14 cellular contexts compared by ENCODE assay signal in the genomic region with DNA sequence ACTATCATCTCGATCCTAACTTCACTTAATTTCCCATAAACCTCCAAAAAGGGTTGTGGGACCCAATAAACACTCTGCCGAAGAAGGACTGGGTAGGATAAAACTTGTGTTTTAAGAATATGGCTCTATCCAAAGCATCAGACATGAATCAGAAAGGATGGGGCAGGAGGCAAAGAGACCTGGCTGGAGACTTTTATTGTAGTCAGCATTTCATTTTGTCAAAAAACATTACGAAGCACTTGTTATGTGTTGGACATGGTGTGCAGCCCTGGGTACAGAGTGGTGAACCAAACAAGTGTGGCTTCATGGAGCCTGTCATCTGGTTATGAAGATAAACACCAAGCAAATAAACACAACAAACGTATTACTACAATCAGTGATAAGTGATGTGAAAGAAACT. TPM values are rescaled to one million over a fixed set of nuclear protein-coding genes. Genes with fewer than 3 reads are reported as not detected.
DNase-seq lines count a peak whose midpoint lies in the region; ATAC-seq and TF ChIP-seq lines count a peak whose summit lies in the region.
"Had no signal": no experiment of that assay in that cellular context is flagged by ENCODE, and none has a peak within 500 bp of the region (broad histone marks: within the 10 kb centered on the region; RNA-seq: fewer than 3 reads in every experiment).

No MANE protein-coding gene starts in this region.

- no peaks in the 10 kb centered on the region for H3K27me3 Mint-ChIP-seq in activated naive CD4-positive, alpha-beta T cell treated with anti-CD3 and anti-CD28 coated beads for 36 hours (ENCODE audit: low read depth)
- H3K27me3 Mint-ChIP-seq in T-helper 17 cell: no peaks in the 10 kb centered on the region
- H3K27me3 Mint-ChIP-seq in stimulated activated naive B cell treated with anti-CD40 and anti-IgM and Interleukin-4, amounts not matched to agents 10 μg/mL and 1 μg/mL and 100 μg/mL, for 72 hours: no peaks in the 10 kb centered on the region

- peak overlapping the region; percentile 4 for H3K27ac Mint-ChIP-seq in activated naive CD4-positive, alpha-beta T cell treated with anti-CD3 and anti-CD28 coated beads for 36 hours
- H3K27ac Mint-ChIP-seq in T-helper 17 cell: peak overlapping the region; percentile 95
- H3K27ac Mint-ChIP-seq in stimulated activated naive B cell treated with anti-CD40 and anti-IgM and Interleukin-4, amounts not matched to agents 10 μg/mL and 1 μg/mL and 100 μg/mL, for 72 hours: peak overlapping the region; percentile 94
- H3K27ac Mint-ChIP-seq: HFFc6 had no signal

- WGBS in esophagus squamous epithelium, 2 donors: 55 to 78% methylated on average over 4 of the region's 4 CpGs
- 61% methylated on average over 4 of the region's 4 CpGs for WGBS in right lobe of liver (ENCODE audit: insufficient coverage, low coverage, low lambda C conversion rate, missing lambda C conversion rate)

- H3K9me3 ChIP-seq in T-helper 17 cell (ENCODE audit: control insufficient read depth, low read length, poor library complexity, severe bottlenecking): no peaks in the 10 kb centered on the region
- no peaks in the 10 kb centered on the region for H3K9me3 ChIP-seq in esophagus squamous epithelium
- H3K9me3 ChIP-seq in right lobe of liver: no peaks in the 10 kb centered on the region

- no peak overlapping the region for H3K4me3 Mint-ChIP-seq in activated naive CD4-positive, alpha-beta T cell treated with anti-CD3 and anti-CD28 coated beads for 36 hours
- peak overlapping the region; percentile 46 for H3K4me3 Mint-ChIP-seq in T-helper 17 cell
- peak overlapping the region; percentile 7 to 37 for H3K4me3 Mint-ChIP-seq in stimulated activated naive B cell treated with anti-CD40 and anti-IgM and Interleukin-4, amounts not matched to agents 10 μg/mL and 1 μg/mL and 100 μg/mL, for 72 hours
- H3K4me3 Mint-ChIP-seq: HFFc6 had no signal

- H3K4me1 Mint-ChIP-seq in activated naive CD4-positive, alpha-beta T cell treated with anti-CD3 and anti-CD28 coated beads for 36 hours (ENCODE audit: low read depth): peaks cover 68% of the 10 kb centered on the region
- H3K4me1 Mint-ChIP-seq in T-helper 17 cell: peaks cover 84% of the 10 kb centered on the region
- H3K4me1 Mint-ChIP-seq in stimulated activated naive B cell treated with anti-CD40 and anti-IgM and Interleukin-4, amounts not matched to agents 10 μg/mL and 1 μg/mL and 100 μg/mL, for 72 hours: peaks cover 76 to 95% of the 10 kb centered on the region in 2 donors

- intact Hi-C loops in activated naive CD4-positive, alpha-beta T cell treated with anti-CD3 and anti-CD28 coated beads for 36 hours (cut with micrococcal nuclease): loop anchor here (5.0 kb wide), 1 partner anchor 214 kb away; no protein-coding TSS in a partner anchor
- intact Hi-C loops in esophagus squamous epithelium (cut with DNase I): no loop called here
- intact Hi-C loops in right lobe of liver (cut with DNase I): no loop called here

- H3K36me3 ChIP-seq in esophagus squamous epithelium: peaks cover 0 to 8% (median 0%) of the 10 kb centered on the region in 3 donors
- peaks cover 0 to 3% (median 0%) of the 10 kb centered on the region in 4 donors for H3K36me3 ChIP-seq in right lobe of liver

- TF ChIP-seq POLR2A in esophagus squamous epithelium (IDR thresholded peaks at IDR 0.05) (no peak), right lobe of liver (IDR thresholded peaks at IDR 0.05) (no peak)

- H3K36me3 Mint-ChIP-seq in activated naive CD4-positive, alpha-beta T cell treated with anti-CD3 and anti-CD28 coated beads for 36 hours (ENCODE audit: low read depth): peaks cover 4% of the 10 kb centered on the region
- peaks cover 4% of the 10 kb centered on the region for H3K36me3 Mint-ChIP-seq in T-helper 17 cell (ENCODE audit: low read depth)
- H3K36me3 Mint-ChIP-seq in stimulated activated naive B cell treated with anti-CD40 and anti-IgM and Interleukin-4, amounts not matched to agents 10 μg/mL and 1 μg/mL and 100 μg/mL, for 72 hours: peaks cover 40 to 51% of the 10 kb centered on the region in 2 donors

- no peak for TF ChIP-seq CTCF in esophagus squamous epithelium (IDR thresholded peaks at IDR 0.05)
- TF ChIP-seq CTCF in right lobe of liver (IDR thresholded peaks at IDR 0.05): no peak

- no peak for ATAC-seq in T-helper 17 cell
- ATAC-seq in stimulated activated naive B cell treated with anti-CD40 and anti-IgM and Interleukin-4, amounts not matched to agents 10 μg/mL and 1 μg/mL and 100 μg/mL, for 72 hours (replicated peaks): no peak
- ATAC-seq in right lobe of liver: no peak

- H3K4me3 ChIP-seq in esophagus squamous epithelium (no peak overlapping the region), right lobe of liver (no peak overlapping the region)

- no peak for DNase-seq in activated naive CD4-positive, alpha-beta T cell treated with anti-CD3 and anti-CD28 coated beads for 36 hours
- DNase-seq in activated naive CD4-positive, alpha-beta T cell treated with Interleukin-2 at 50 U/mL for 16 hours: no peak
- DNase-seq in T-helper 17 cell (no peak), esophagus squamous epithelium (lab: John Stamatoyannopoulos, UW) (no peak), right lobe of liver (no peak), dedifferentiated amniotic fluid mesenchymal stem cell (ENCODE audit: extremely low spot score) (no peak), NCI-H2107 (lab: John Stamatoyannopoulos, UW) (no peak)
- DNase-seq in stimulated activated naive B cell treated with anti-CD40 and anti-IgM and Interleukin-4, amounts not matched to agents 10 μg/mL and 1 μg/mL and 100 μg/mL, for 72 hours: no peak
- DNase-seq: ACHN, amniotic stem cell, HFFc6, NCI-H1105, NCI-H446 had no signal

- H3K27ac ChIP-seq in esophagus squamous epithelium: peak overlapping the region in 3 of 4 donors; percentile 45 to 89 (median 76)
- H3K27ac ChIP-seq in right lobe of liver: peak overlapping the region in 1 of 3 donors; percentile 52

- no peaks in the 10 kb centered on the region for H3K9me3 Mint-ChIP-seq in activated naive CD4-positive, alpha-beta T cell treated with anti-CD3 and anti-CD28 coated beads for 36 hours
- H3K9me3 Mint-ChIP-seq in stimulated activated naive B cell treated with anti-CD40 and anti-IgM and Interleukin-4, amounts not matched to agents 10 μg/mL and 1 μg/mL and 100 μg/mL, for 72 hours: peaks cover 4 to 7% of the 10 kb centered on the region in 2 donors
- H3K9me3 Mint-ChIP-seq: HFFc6 had no signal

- CTCF ChIA-PET in activated naive CD4-positive, alpha-beta T cell treated with anti-CD3 and anti-CD28 coated beads for 36 hours (lab: Charles Lee): interaction anchor here (0.8 to 5.9 kb wide), 4 partner anchors 12 to 56 kb away, joined by 3 to 26 read pairs (median 14); no protein-coding TSS in a partner anchor

- H3K27me3 ChIP-seq in esophagus squamous epithelium: no peaks in the 10 kb centered on the region
- H3K27me3 ChIP-seq in right lobe of liver: no peaks in the 10 kb centered on the region

- H3K4me1 ChIP-seq in esophagus squamous epithelium: peaks cover 0 to 72% (median 24%) of the 10 kb centered on the region in 3 donors
- no peaks in the 10 kb centered on the region for H3K4me1 ChIP-seq in right lobe of liver

RNA-seq across cellular contexts. Expression of a gene that starts 17.3 kb away (rescaled TPM):
- 10 to 100 TPM; 11.3 to 16.1 TPM for total RNA-seq in activated naive CD4-positive, alpha-beta T cell treated with anti-CD3 and anti-CD28 coated beads for 36 hours
- 100 to 1,000 TPM; 262 to 274 TPM for total RNA-seq in T-helper 17 cell
- 10 to 100 TPM in 2 of 4 donors, 1 to 10 TPM in 2; 2.2 to 21.2 (median 11.3) TPM for total RNA-seq in esophagus squamous epithelium
- total RNA-seq in right lobe of liver: 10 to 100 TPM in 2 of 6 experiments, 1 to 10 TPM in 4; 4.9 to 17.9 (median 7.4) TPM
- total RNA-seq: HFFc6, osteocyte had no signal

Comparison
In these comparisons a context has a peak if more than half of its experiments do, and no peak if none do; other contexts are left out.
1. H3K27ac Mint-ChIP-seq: peak in every context shown above with its lines; median percentile 95 in T-helper 17 cell; 94 in stimulated activated naive B cell treated with anti-CD40 and anti-IgM and Interleukin-4, amounts not matched to agents 10 μg/mL and 1 μg/mL and 100 μg/mL, for 72 hours; 4 in activated naive CD4-positive, alpha-beta T cell treated with anti-CD3 and anti-CD28 coated beads for 36 hours.
2. RNA of a gene that starts 17.3 kb away (total RNA-seq): 262 to 274 TPM in T-helper 17 cell; 2.2 to 21.2 TPM in esophagus squamous epithelium, 11.3 to 16.1 TPM in activated naive CD4-positive, alpha-beta T cell treated with anti-CD3 and anti-CD28 coated beads for 36 hours and 4.9 to 17.9 TPM in right lobe of liver; every median in the first group is over 10 times any median in the second.